17 cellular contexts compared by ENCODE assay signal in the genomic region with DNA sequence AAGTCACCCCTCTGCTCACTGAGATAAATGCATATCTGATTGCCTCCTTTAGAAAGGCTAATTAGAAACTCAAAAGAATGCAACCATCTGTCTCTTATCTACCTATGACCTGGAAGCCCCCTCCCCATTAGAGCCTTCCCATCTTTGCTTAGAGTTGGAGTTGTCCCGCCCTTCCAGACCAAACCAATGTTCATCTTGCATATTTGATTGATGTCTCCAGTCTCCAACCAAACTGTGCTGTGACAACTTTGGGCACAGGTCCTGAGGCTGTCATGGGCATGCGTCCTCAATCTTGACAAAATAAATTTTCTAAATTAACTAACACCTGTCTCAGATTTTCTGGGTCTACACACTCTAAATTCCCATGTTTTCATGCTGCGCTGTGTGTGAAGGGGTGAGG. TPM values are rescaled to one million over a fixed set of nuclear protein-coding genes. Genes with fewer than 3 reads are reported as not detected.
DNase-seq lines count a peak whose midpoint lies in the region; ATAC-seq and TF ChIP-seq lines count a peak whose summit lies in the region.
"Had no signal": no experiment of that assay in that cellular context is flagged by ENCODE, and none has a peak within 500 bp of the region (broad histone marks: within the 10 kb centered on the region; RNA-seq: fewer than 3 reads in every experiment).

No MANE protein-coding gene starts in this region.

- CTCF ChIA-PET in WTC11 (lab: Charles Lee) = interaction anchor here (0.7 to 2.4 kb wide), 3 partner anchors 8 to 94 kb away, joined by 4 to 7 read pairs (median 4); a partner anchor contains a TSS

- ATAC-seq in WTC11 (peak; percentile 87), HG02970 (IDR thresholded peaks at IDR 0.05; ENCODE audit: low FRiP score, unreplicated experiment) (no peak)

- H3K27me3 Mint-ChIP-seq in WTC11 (ENCODE audit: low read depth) (peaks cover 18% of the 10 kb centered on the region), endodermal cell (ENCODE audit: insufficient read depth) (peaks cover 2% of the 10 kb centered on the region)
- H3K27me3 Mint-ChIP-seq: CD8-positive, alpha-beta memory T cell had no signal

- H3K4me1 Mint-ChIP-seq in WTC11 = peaks cover 10% of the 10 kb centered on the region
- peaks cover 23% of the 10 kb centered on the region for H3K4me1 Mint-ChIP-seq in endodermal cell

- H3K27ac ChIP-seq in endodermal cell (ENCODE audit: low read depth, low read length) (no peak overlapping the region), neutrophil (peak overlapping the region; percentile 25)
- H3K27ac ChIP-seq: 22Rv1, BLaER1, GM23248, HL-60 had no signal

- no peaks in the 10 kb centered on the region for H3K27me3 ChIP-seq in endodermal cell (ENCODE audit: control insufficient read depth, insufficient read depth, low read length, poor library complexity, severe bottlenecking)
- H3K27me3 ChIP-seq in neutrophil = no peaks in the 10 kb centered on the region
- H3K27me3 ChIP-seq: BLaER1 had no signal

- H3K9me3 Mint-ChIP-seq in WTC11 (no peaks in the 10 kb centered on the region), endodermal cell (no peaks in the 10 kb centered on the region)
- H3K9me3 Mint-ChIP-seq: CD8-positive, alpha-beta memory T cell had no signal

- H3K4me3 ChIP-seq in endodermal cell (ENCODE audit: low read length) = no peak overlapping the region
- no peak overlapping the region for H3K4me3 ChIP-seq in neutrophil (ENCODE audit: low read depth in 1 of 2, low read length in 1 of 2)
- H3K4me3 ChIP-seq: BLaER1, GM23248, HAP-1 had no signal

- H3K4me3 Mint-ChIP-seq in WTC11 (no peak overlapping the region), endodermal cell (no peak overlapping the region)
- H3K4me3 Mint-ChIP-seq: CD8-positive, alpha-beta memory T cell had no signal

- no peak overlapping the region for H3K9ac ChIP-seq in endodermal cell (ENCODE audit: extremely low read depth, low read length, poor library complexity, severe bottlenecking)
- H3K9ac ChIP-seq: BLaER1, GM23248 had no signal

- peak; percentile 1 for DNase-seq in activated effector memory CD4-positive, alpha-beta T cell treated with anti-CD3 and anti-CD28 coated beads, Interleukin-2, amount 50 U/mL, for 16 hours
- no peak for DNase-seq in activated effector memory CD4-positive, alpha-beta T cell treated with Interleukin-2 at 50 U/mL for 16 hours
- DNase-seq in WTC11 (ENCODE audit: low spot score) (no peak), endodermal cell (peak; percentile 68), NCI-H187 (lab: John Stamatoyannopoulos, UW) (no peak), NCI-H1092 treated with DMSO at 0.1 percent for 48 hours (lab: John Stamatoyannopoulos, UW) (no peak)
- DNase-seq: Caco-2; CD8-positive, alpha-beta memory T cell; DND-41; GDM1; GM23248 had no signal

- POLR2A ChIA-PET in WTC11 (lab: Charles Lee) = no interaction called here

- 77% methylated on average over 3 of the region's 3 CpGs; no CpG with 5 or more reads in 1 of the 2 experiments for WGBS in endodermal cell (ENCODE audit: insufficient coverage in 1 of 2, insufficient read length in 1 of 2), 2 experiments

- no peaks in the 10 kb centered on the region for H3K9me3 ChIP-seq in endodermal cell (ENCODE audit: control insufficient read depth, low read length)
- no peaks in the 10 kb centered on the region for H3K9me3 ChIP-seq in neutrophil
- H3K9me3 ChIP-seq: BLaER1, Caco-2, HAP-1 had no signal

- TF ChIP-seq CTCF in WTC11 (IDR thresholded peaks at IDR 0.05) = no peak
- no peak for TF ChIP-seq CTCF in endodermal cell (conservative IDR thresholded peaks at IDR 0.05)
- TF ChIP-seq CTCF in neutrophil (IDR thresholded peaks at IDR 0.05) = no peak

- no peaks in the 10 kb centered on the region for H3K36me3 ChIP-seq in endodermal cell (ENCODE audit: control insufficient read depth, insufficient read depth, low read length)
- H3K36me3 ChIP-seq in neutrophil = peaks cover 69% of the 10 kb centered on the region
- H3K36me3 ChIP-seq: BLaER1, HAP-1 had no signal

- H3K36me3 Mint-ChIP-seq in WTC11 = no peaks in the 10 kb centered on the region
- no peaks in the 10 kb centered on the region for H3K36me3 Mint-ChIP-seq in endodermal cell (ENCODE audit: low read depth)

- H3K4me1 ChIP-seq in endodermal cell (ENCODE audit: control insufficient read depth, insufficient read depth, low read length) (no peaks in the 10 kb centered on the region), neutrophil (ENCODE audit: control insufficient read depth in 1 of 2, insufficient read depth in 1 of 2, low read depth in 1 of 2, low read length in 1 of 2) (peaks cover 13 to 36% of the 10 kb centered on the region in 2 experiments)
- H3K4me1 ChIP-seq: BLaER1, Caco-2, HAP-1 had no signal

- no peak overlapping the region for H3K27ac Mint-ChIP-seq in WTC11
- no peak overlapping the region for H3K27ac Mint-ChIP-seq in endodermal cell

TF ChIP-seq in WTC11, 78 proteins besides CTCF, POLR2A, EP300 and RAD21:
- TF ChIP-seq, protein P1, sequence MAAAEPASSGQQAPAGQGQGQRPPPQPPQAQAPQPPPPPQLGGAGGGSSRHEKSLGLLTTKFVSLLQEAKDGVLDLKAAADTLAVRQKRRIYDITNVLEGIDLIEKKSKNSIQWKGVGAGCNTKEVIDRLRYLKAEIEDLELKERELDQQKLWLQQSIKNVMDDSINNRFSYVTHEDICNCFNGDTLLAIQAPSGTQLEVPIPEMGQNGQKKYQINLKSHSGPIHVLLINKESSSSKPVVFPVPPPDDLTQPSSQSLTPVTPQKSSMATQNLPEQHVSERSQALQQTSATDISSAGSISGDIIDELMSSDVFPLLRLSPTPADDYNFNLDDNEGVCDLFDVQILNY (CRISPR knock-in tag; IDR thresholded peaks at IDR 0.05) = no peak
- TF ChIP-seq NFYB (CRISPR knock-in tag; conservative IDR thresholded peaks at IDR 0.05; ENCODE audit: low read depth) = peak; percentile 77
- TF ChIP-seq, protein P2, sequence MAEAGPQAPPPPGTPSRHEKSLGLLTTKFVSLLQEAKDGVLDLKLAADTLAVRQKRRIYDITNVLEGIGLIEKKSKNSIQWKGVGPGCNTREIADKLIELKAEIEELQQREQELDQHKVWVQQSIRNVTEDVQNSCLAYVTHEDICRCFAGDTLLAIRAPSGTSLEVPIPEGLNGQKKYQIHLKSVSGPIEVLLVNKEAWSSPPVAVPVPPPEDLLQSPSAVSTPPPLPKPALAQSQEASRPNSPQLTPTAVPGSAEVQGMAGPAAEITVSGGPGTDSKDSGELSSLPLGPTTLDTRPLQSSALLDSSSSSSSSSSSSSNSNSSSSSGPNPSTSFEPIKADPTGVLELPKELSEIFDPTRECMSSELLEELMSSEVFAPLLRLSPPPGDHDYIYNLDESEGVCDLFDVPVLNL (CRISPR knock-in tag; IDR thresholded peaks at IDR 0.05; ENCODE audit: borderline replicate concordance, low read depth) = no peak
TF ChIP-seq in WTC11: peak in this region for 1.

RNA-seq across cellular contexts. Expression of a gene that starts 7.4 kb away (rescaled TPM):
- total RNA-seq in WTC11 (2021) = 1.0 to 2.3 TPM (median 1.5 TPM) in 3 replicates
- total RNA-seq in endodermal cell = 1 to 10 TPM; 2.4 to 2.6 TPM
- 3.0 TPM for polyA plus RNA-seq in endodermal cell (2013, experiment 1 of 2)
- 1.6 TPM for polyA plus RNA-seq in endodermal cell (2013, experiment 2 of 2)

RNA-seq across cellular contexts. Expression of a gene that starts 54.8 kb away (rescaled TPM):
- total RNA-seq in WTC11 (2021) = 67.6 to 73.6 TPM (median 72.3 TPM) in 3 replicates
- total RNA-seq in endodermal cell = 10 to 100 TPM; 54.6 to 63.2 TPM
- polyA plus RNA-seq in endodermal cell (2013, experiment 1 of 2) = 94.6 TPM
- 76.5 TPM for polyA plus RNA-seq in endodermal cell (2013, experiment 2 of 2)

RNA-seq across cellular contexts. Expression of a gene that starts 56.9 kb away (rescaled TPM):
- total RNA-seq in WTC11 (2021) = 60.2 to 65.7 TPM (median 61.8 TPM) in 3 replicates
- total RNA-seq in endodermal cell = 10 to 100 TPM; 54.5 to 63.0 TPM
- 62.9 TPM for polyA plus RNA-seq in endodermal cell (2013, experiment 1 of 2)
- polyA plus RNA-seq in endodermal cell (2013, experiment 2 of 2) = 61.1 TPM

Comparison
In these comparisons a context has a peak if more than half of its experiments do, and no peak if none do; other contexts are left out.
1. DNase-seq: peak in activated effector memory CD4-positive, alpha-beta T cell treated with anti-CD3 and anti-CD28 coated beads, Interleukin-2, amount 50 U/mL, for 16 hours (single experiment) and endodermal cell (single experiment); none in activated effector memory CD4-positive, alpha-beta T cell treated with Interleukin-2 at 50 U/mL for 16 hours (single experiment), WTC11 (single experiment), NCI-H187 (0 of 2) and NCI-H1092 treated with DMSO at 0.1 percent for 48 hours (single experiment).